ENCODE assay signal across 9 cellular contexts in the genomic region with DNA sequence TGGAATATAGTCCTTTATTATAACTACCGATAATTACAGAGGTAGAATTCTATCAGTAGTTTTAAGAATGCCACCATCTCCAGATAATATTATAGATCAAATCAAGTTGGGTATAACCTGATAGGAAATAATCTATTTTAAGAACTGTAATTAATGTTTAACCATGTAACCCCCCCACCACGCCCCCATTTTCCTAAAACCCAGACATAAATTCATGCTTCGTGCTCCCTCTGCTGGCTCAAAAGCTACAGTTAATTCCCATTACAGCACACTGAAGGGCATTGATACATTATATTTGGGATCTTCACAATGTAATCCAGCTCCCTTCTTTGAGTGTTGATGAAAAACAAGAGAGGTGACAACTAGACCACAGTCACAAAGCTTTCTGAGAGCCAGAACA.
DNase-seq lines count a peak whose midpoint lies in the region; ATAC-seq and TF ChIP-seq lines count a peak whose summit lies in the region.
"Had no signal": no experiment of that assay in that cellular context is flagged by ENCODE, and none has a peak within 500 bp of the region (broad histone marks: within the 10 kb centered on the region; RNA-seq: fewer than 3 reads in every experiment).

No MANE protein-coding gene starts in this region.

- no peaks in the 10 kb centered on the region for H3K27me3 ChIP-seq in MM.1S (replicated peaks; ENCODE audit: insufficient read depth, low read length)
- H3K27me3 ChIP-seq in endocrine pancreas (ENCODE audit: control insufficient read depth, insufficient read depth, low read length), result no peaks in the 10 kb centered on the region
- no peaks in the 10 kb centered on the region for H3K27me3 ChIP-seq in parathyroid adenoma (ENCODE audit: control insufficient read depth, insufficient read depth, low read length)

- no peaks in the 10 kb centered on the region for H3K9me2 ChIP-seq in MM.1S (replicated peaks; ENCODE audit: insufficient read depth, low read length)

- H2AFZ ChIP-seq in MM.1S (ENCODE audit: low read length) (no peak overlapping the region), parathyroid adenoma (no peak overlapping the region)

- no peak overlapping the region for H3K4me3 ChIP-seq in MM.1S (ENCODE audit: low read length)
- H3K4me3 ChIP-seq in endocrine pancreas (ENCODE audit: control insufficient read depth, insufficient read depth, low read length), result no peak overlapping the region
- H3K4me3 ChIP-seq in parathyroid adenoma (ENCODE audit: low read depth, low read length), result no peak overlapping the region

- H3K79me2 ChIP-seq in MM.1S (ENCODE audit: low read length) (no peaks in the 10 kb centered on the region), parathyroid adenoma (no peaks in the 10 kb centered on the region)

- H3K4me2 ChIP-seq in MM.1S (ENCODE audit: low read depth, low read length) (no peak overlapping the region), parathyroid adenoma (ENCODE audit: low read length) (no peak overlapping the region)

- H3K9ac ChIP-seq in MM.1S (ENCODE audit: low read length) (no peak overlapping the region), endocrine pancreas (ENCODE audit: control insufficient read depth, insufficient read depth, low read length) (peak overlapping the region; percentile 26), parathyroid adenoma (no peak overlapping the region)

- no peaks in the 10 kb centered on the region for H4K20me1 ChIP-seq in MM.1S (ENCODE audit: insufficient read depth, low read length)

- in situ Hi-C loops in G401 (cut with HindIII; ENCODE audit: low sequenced_read_pairs), result no loop called here

- TF ChIP-seq CTCF in MM.1S (IDR thresholded peaks at IDR 0.05; ENCODE audit: low read length), result peak; percentile 46
- TF ChIP-seq CTCF in parathyroid adenoma (IDR thresholded peaks at IDR 0.05), result peak; percentile 53
- TF ChIP-seq CTCF in omental fat pad (IDR thresholded peaks at IDR 0.05), result no peak

- no peaks in the 10 kb centered on the region for H3K4me1 ChIP-seq in MM.1S (ENCODE audit: low read length)
- H3K4me1 ChIP-seq in endocrine pancreas (ENCODE audit: control insufficient read depth, insufficient read depth, low read length), result peaks cover 12% of the 10 kb centered on the region
- no peaks in the 10 kb centered on the region for H3K4me1 ChIP-seq in parathyroid adenoma

- H3K36me3 ChIP-seq in MM.1S (replicated peaks; ENCODE audit: insufficient read depth, low read length) (no peaks in the 10 kb centered on the region), endocrine pancreas (ENCODE audit: control insufficient read depth, insufficient read depth, low read length) (no peaks in the 10 kb centered on the region), parathyroid adenoma (ENCODE audit: control insufficient read depth, insufficient read depth, low read length) (no peaks in the 10 kb centered on the region)

- ATAC-seq in GM19397 (IDR thresholded peaks at IDR 0.05; ENCODE audit: unreplicated experiment) (no peak), omental fat pad (ENCODE audit: low FRiP score) (no peak)

- DNase-seq in G401 (ENCODE audit: low spot score) (peak; percentile 65), MM.1S (no peak), omental fat pad (ENCODE audit: low spot score) (no peak)
- no peak for DNase-seq in activated CD8-positive, alpha-beta memory T cell treated with anti-CD3 and anti-CD28 coated beads for 24 hours
- no peak for DNase-seq in activated CD4-positive, CD25-positive, alpha-beta regulatory T cell treated with anti-CD3 and anti-CD28 coated beads, Interleukin-2, amount 50 U/mL, for 72 hours
- DNase-seq: NCI-H187 treated with DMSO at 0.1 percent for 48 hours had no signal

- H3F3A ChIP-seq in MM.1S (ENCODE audit: insufficient read depth, low read length), result no peaks in the 10 kb centered on the region

- H3K9me3 ChIP-seq in MM.1S (replicated peaks; ENCODE audit: insufficient read depth, low read length) (no peaks in the 10 kb centered on the region), endocrine pancreas (ENCODE audit: control insufficient read depth, low read length) (no peaks in the 10 kb centered on the region), parathyroid adenoma (ENCODE audit: control insufficient read depth, low read length) (no peaks in the 10 kb centered on the region)

- H3K27ac ChIP-seq in MM.1S (ENCODE audit: low read length), result no peak overlapping the region
- no peak overlapping the region for H3K27ac ChIP-seq in parathyroid adenoma

Comparison
In these comparisons a context has a peak if more than half of its experiments do, and no peak if none do; other contexts are left out.
1. CTCF ChIP-seq: peak in MM.1S (single experiment) and parathyroid adenoma (single experiment); none in omental fat pad (0 of 3).